In the genomic region with DNA sequence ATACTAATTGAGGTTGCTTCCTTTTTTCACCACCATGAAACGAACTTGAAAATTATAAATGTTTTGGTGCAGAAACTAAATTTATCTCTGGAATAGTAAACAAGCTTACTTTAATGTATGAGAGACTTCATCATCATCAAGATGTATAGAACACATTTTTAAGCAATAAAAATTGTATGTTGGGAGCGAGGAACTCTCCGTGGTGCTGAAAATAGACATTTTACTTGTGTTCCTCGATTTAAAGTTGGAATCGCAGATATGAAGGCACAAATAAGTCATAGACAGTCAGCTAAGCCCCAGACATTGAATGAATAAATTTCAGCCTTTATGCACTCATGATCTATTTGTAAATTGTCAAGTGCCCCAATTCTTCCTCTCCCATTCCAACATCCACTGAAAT, we compare ENCODE assay signal across 2 cellular contexts.
TF ChIP-seq lines count a peak whose summit lies in the region.

No MANE protein-coding gene starts in this region.

TF ChIP-seq in SK-N-SH, 30 proteins besides CTCF, POLR2A, EP300 and RAD21 (continued from another document):
- TF ChIP-seq, protein P1, sequence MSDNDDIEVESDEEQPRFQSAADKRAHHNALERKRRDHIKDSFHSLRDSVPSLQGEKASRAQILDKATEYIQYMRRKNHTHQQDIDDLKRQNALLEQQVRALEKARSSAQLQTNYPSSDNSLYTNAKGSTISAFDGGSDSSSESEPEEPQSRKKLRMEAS (IDR thresholded peaks at IDR 0.05; ENCODE audit: low read depth) = no peak
- TF ChIP-seq, protein P2, sequence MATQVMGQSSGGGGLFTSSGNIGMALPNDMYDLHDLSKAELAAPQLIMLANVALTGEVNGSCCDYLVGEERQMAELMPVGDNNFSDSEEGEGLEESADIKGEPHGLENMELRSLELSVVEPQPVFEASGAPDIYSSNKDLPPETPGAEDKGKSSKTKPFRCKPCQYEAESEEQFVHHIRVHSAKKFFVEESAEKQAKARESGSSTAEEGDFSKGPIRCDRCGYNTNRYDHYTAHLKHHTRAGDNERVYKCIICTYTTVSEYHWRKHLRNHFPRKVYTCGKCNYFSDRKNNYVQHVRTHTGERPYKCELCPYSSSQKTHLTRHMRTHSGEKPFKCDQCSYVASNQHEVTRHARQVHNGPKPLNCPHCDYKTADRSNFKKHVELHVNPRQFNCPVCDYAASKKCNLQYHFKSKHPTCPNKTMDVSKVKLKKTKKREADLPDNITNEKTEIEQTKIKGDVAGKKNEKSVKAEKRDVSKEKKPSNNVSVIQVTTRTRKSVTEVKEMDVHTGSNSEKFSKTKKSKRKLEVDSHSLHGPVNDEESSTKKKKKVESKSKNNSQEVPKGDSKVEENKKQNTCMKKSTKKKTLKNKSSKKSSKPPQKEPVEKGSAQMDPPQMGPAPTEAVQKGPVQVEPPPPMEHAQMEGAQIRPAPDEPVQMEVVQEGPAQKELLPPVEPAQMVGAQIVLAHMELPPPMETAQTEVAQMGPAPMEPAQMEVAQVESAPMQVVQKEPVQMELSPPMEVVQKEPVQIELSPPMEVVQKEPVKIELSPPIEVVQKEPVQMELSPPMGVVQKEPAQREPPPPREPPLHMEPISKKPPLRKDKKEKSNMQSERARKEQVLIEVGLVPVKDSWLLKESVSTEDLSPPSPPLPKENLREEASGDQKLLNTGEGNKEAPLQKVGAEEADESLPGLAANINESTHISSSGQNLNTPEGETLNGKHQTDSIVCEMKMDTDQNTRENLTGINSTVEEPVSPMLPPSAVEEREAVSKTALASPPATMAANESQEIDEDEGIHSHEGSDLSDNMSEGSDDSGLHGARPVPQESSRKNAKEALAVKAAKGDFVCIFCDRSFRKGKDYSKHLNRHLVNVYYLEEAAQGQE (IDR thresholded peaks at IDR 0.05; ENCODE audit: low read depth, low read length) = peak; percentile 85
TF ChIP-seq in SK-N-SH: peak in this region for 1.

TF ChIP-seq in SK-N-SH treated with all-trans-retinoic acid at 6 μM for 48 hours, 23 proteins besides CTCF, POLR2A, EP300 and RAD21 (continued from another document):
- TF ChIP-seq, protein P3, sequence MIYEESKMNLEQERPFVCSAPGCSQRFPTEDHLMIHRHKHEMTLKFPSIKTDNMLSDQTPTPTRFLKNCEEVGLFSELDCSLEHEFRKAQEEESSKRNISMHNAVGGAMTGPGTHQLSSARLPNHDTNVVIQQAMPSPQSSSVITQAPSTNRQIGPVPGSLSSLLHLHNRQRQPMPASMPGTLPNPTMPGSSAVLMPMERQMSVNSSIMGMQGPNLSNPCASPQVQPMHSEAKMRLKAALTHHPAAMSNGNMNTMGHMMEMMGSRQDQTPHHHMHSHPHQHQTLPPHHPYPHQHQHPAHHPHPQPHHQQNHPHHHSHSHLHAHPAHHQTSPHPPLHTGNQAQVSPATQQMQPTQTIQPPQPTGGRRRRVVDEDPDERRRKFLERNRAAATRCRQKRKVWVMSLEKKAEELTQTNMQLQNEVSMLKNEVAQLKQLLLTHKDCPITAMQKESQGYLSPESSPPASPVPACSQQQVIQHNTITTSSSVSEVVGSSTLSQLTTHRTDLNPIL (CRISPR knock-in tag; IDR thresholded peaks at IDR 0.05; ENCODE audit: low read depth) = no peak
- TF ChIP-seq ZNF8 (CRISPR knock-in tag; IDR thresholded peaks at IDR 0.05) (no peak), TSHZ2 (CRISPR knock-in tag; IDR thresholded peaks at IDR 0.05) (no peak), SNAI2 (CRISPR knock-in tag; IDR thresholded peaks at IDR 0.05) (no peak), PPARA (CRISPR knock-in tag; IDR thresholded peaks at IDR 0.05; ENCODE audit: borderline replicate concordance) (no peak), OSR1 (CRISPR knock-in tag; IDR thresholded peaks at IDR 0.05) (no peak), ZFP3 (CRISPR knock-in tag; IDR thresholded peaks at IDR 0.05) (no peak), ZNF565 (CRISPR knock-in tag; conservative IDR thresholded peaks at IDR 0.05; ENCODE audit: low read depth) (no peak), ZFP30 (CRISPR knock-in tag; IDR thresholded peaks at IDR 0.05) (no peak)
